In the genomic region with DNA sequence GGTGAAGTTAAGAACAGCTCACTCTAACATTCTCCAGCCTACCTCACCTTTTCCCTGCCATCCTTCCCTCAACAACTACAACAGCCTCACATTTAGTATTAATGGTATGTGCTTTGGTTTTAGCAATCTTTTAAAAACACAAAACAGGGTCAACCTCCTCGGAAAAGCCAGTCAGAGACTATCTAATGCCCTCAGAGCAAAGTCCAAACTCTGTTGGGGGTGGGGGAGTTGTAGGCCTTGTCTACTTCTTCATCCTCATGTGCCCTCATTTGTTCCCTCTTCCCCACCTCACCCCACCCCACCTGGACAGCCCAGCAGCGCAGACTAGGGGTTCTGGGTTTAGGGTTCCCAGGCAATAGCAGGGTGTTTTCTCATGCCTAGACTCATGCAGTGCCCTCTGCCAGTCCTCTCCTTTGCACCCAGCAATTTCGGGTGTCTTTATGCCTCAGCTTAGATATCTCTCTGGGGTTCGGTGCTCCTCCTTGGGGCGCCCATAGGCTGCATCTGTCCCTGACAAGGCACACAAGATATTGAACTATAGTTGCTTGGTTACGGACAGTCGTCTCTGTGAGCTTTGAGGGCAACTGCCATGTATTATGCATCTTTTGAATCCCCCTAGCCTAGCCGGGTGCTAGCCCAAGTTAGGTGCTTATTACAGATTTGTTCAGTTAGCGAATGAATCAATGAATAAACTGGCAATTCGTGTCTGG, we compare ENCODE assay signal across 1 cellular context.
TF ChIP-seq lines count a peak whose summit lies in the region.

No MANE protein-coding gene starts in this region.

TF ChIP-seq in GM23338, 12 proteins besides CTCF, POLR2A, EP300 and RAD21 (continued from another document):
- no peak for TF ChIP-seq JUNB (IDR thresholded peaks at IDR 0.05; ENCODE audit: unreplicated experiment)
- TF ChIP-seq EZH2 (IDR thresholded peaks at IDR 0.05; ENCODE audit: low read depth, unreplicated experiment): no peak
